12 cellular contexts compared by ENCODE assay signal in genomic region chr12:109871678-109872314, GRCh38. TPM values are rescaled to one million over a fixed set of nuclear protein-coding genes. Genes with fewer than 3 reads are reported as not detected.
A peak's percentile ranks its signal among the peaks of the same experiment; 100 is the strongest.
DNase-seq lines count a peak whose midpoint lies in the region; ATAC-seq lines count a peak whose summit lies in the region.
"Had no signal": no experiment of that assay in that cellular context is flagged by ENCODE, and none has a peak within 500 bp of the region (broad histone marks: within the 10 kb centered on the region; RNA-seq: fewer than 3 reads in every experiment).

No MANE protein-coding gene starts in this region.

- DNase-seq in EL (peak; percentile 43), pons (ENCODE audit: low spot score) (no peak), DMS53 treated with DMSO at 0.1 percent for 48 hours (lab: John Stamatoyannopoulos, UW; ENCODE audit: unreplicated experiment) (no peak)
- no peak for DNase-seq in activated naive CD4-positive, alpha-beta T cell treated with anti-CD3 and anti-CD28 coated beads for 36 hours
- DNase-seq: NCI-H345, upper lobe of left lung had no signal

- H3K9me3 Mint-ChIP-seq in activated naive CD4-positive, alpha-beta T cell treated with anti-CD3 and anti-CD28 coated beads for 36 hours: no peaks in the 10 kb centered on the region
- H3K9me3 Mint-ChIP-seq: mesothelial cell of epicardium had no signal

- CTCF ChIA-PET in activated naive CD4-positive, alpha-beta T cell treated with anti-CD3 and anti-CD28 coated beads for 36 hours (lab: Charles Lee): interaction anchor here (2.5 kb wide), 1 partner anchor 27 kb away, joined by 6 read pairs; no protein-coding TSS in a partner anchor

- H3K4me3 Mint-ChIP-seq in activated naive CD4-positive, alpha-beta T cell treated with anti-CD3 and anti-CD28 coated beads for 36 hours: no peak overlapping the region
- H3K4me3 Mint-ChIP-seq: mesothelial cell of epicardium had no signal

- H3K27me3 Mint-ChIP-seq in activated naive CD4-positive, alpha-beta T cell treated with anti-CD3 and anti-CD28 coated beads for 36 hours (ENCODE audit: low read depth): no peaks in the 10 kb centered on the region

- no peak overlapping the region for H2AFZ ChIP-seq in ACC112 (ENCODE audit: low read length, unreplicated experiment)

- H3K36me3 Mint-ChIP-seq in activated naive CD4-positive, alpha-beta T cell treated with anti-CD3 and anti-CD28 coated beads for 36 hours (ENCODE audit: low read depth): no peaks in the 10 kb centered on the region
- H3K36me3 Mint-ChIP-seq: mesothelial cell of epicardium had no signal

- H3K27ac ChIP-seq in ACC112 (ENCODE audit: low read depth, low read length): peak overlapping the region; percentile 42
- H3K27ac ChIP-seq in cingulate gyrus (ENCODE audit: low read depth, low read length): peak overlapping the region; percentile 78
- peak overlapping the region; percentile 30 for H3K27ac ChIP-seq in mesodermal cell (ENCODE audit: low read depth, low read length, severe bottlenecking)
- H3K27ac ChIP-seq: pancreas had no signal

- 77 to 95% methylated on average over 5 to 7 of the region's 7 CpGs for WGBS in mesodermal cell (ENCODE audit: insufficient coverage in 2 of 2), 2 experiments

- ATAC-seq in HG03354 (IDR thresholded peaks at IDR 0.05; ENCODE audit: poor library complexity, severe bottlenecking, unreplicated experiment): no peak

- H3K4me3 ChIP-seq in ACC112 (ENCODE audit: low read depth, low read length) (no peak overlapping the region), mesodermal cell (ENCODE audit: extremely low read depth, insufficient read depth, low read length, poor library complexity, severe bottlenecking) (no peak overlapping the region)
- H3K4me3 ChIP-seq: pancreas, upper lobe of left lung had no signal

- H3K4me1 ChIP-seq in ACC112 (ENCODE audit: control insufficient read depth, insufficient read depth, low read length, unreplicated experiment) (peaks cover 19% of the 10 kb centered on the region), mesodermal cell (ENCODE audit: control insufficient read depth, insufficient read depth, low read length, poor library complexity, severe bottlenecking) (no peaks in the 10 kb centered on the region)

- H3K9me3 ChIP-seq in mesodermal cell (ENCODE audit: control insufficient read depth, low read length): no peaks in the 10 kb centered on the region
- H3K9me3 ChIP-seq: pancreas, upper lobe of left lung had no signal

- H3K27me3 ChIP-seq in ACC112 (ENCODE audit: insufficient read depth, low read length): no peaks in the 10 kb centered on the region
- H3K27me3 ChIP-seq: pancreas, upper lobe of left lung had no signal

- no peak overlapping the region for H3K27ac Mint-ChIP-seq in activated naive CD4-positive, alpha-beta T cell treated with anti-CD3 and anti-CD28 coated beads for 36 hours
- H3K27ac Mint-ChIP-seq: mesothelial cell of epicardium had no signal

- H3K4me1 Mint-ChIP-seq in activated naive CD4-positive, alpha-beta T cell treated with anti-CD3 and anti-CD28 coated beads for 36 hours (ENCODE audit: low read depth): peaks cover 28% of the 10 kb centered on the region

- H3K36me3 ChIP-seq in ACC112 (ENCODE audit: insufficient read depth, low read length) (0 out of 2 replicates have a peak, but pooled peaks cover 5% of the 10 kb centered on the region), mesodermal cell (ENCODE audit: control insufficient read depth, insufficient read depth, low read length) (peaks cover 11% of the 10 kb centered on the region)
- H3K36me3 ChIP-seq: pancreas had no signal

- intact Hi-C loops in activated naive CD4-positive, alpha-beta T cell treated with anti-CD3 and anti-CD28 coated beads for 36 hours (cut with micrococcal nuclease): no loop called here

- peaks cover 56% of the 10 kb centered on the region for H3K79me2 ChIP-seq in ACC112 (ENCODE audit: control insufficient read depth, insufficient read depth, low read length, unreplicated experiment)

RNA-seq across cellular contexts. Expression of gene GLTP, which starts 8.5 kb away (rescaled TPM):
- polyA plus RNA-seq in mesodermal cell (2013, experiment 1 of 2): 25.3 TPM
- 24.8 TPM for polyA plus RNA-seq in mesodermal cell (2013, experiment 2 of 2)
- total RNA-seq in activated naive CD4-positive, alpha-beta T cell treated with anti-CD3 and anti-CD28 coated beads for 36 hours: 10 to 100 TPM; 18.1 to 19.9 TPM

RNA-seq across cellular contexts. Expression of gene TCHP, which starts 28.3 kb away (rescaled TPM):
- 16.0 TPM for polyA plus RNA-seq in mesodermal cell (2013, experiment 1 of 2)
- 17.3 TPM for polyA plus RNA-seq in mesodermal cell (2013, experiment 2 of 2)
- 10 to 100 TPM; 19.6 to 20.9 TPM for total RNA-seq in activated naive CD4-positive, alpha-beta T cell treated with anti-CD3 and anti-CD28 coated beads for 36 hours

RNA-seq across cellular contexts. Expression of gene TRPV4, which starts 38.6 kb away (rescaled TPM):
- 5.8 TPM for polyA plus RNA-seq in mesodermal cell (2013, experiment 1 of 2)
- 4.6 TPM for polyA plus RNA-seq in mesodermal cell (2013, experiment 2 of 2)
- not detected for total RNA-seq in activated naive CD4-positive, alpha-beta T cell treated with anti-CD3 and anti-CD28 coated beads for 36 hours
